In genomic region chr1:187987236-187987776, GRCh38 we compare ENCODE assay signal across 25 cellular contexts.
DNase-seq lines count a peak whose midpoint lies in the region; ATAC-seq and TF ChIP-seq lines count a peak whose summit lies in the region.
"Had no signal": no experiment of that assay in that cellular context is flagged by ENCODE, and none has a peak within 500 bp of the region (broad histone marks: within the 10 kb centered on the region; RNA-seq: fewer than 3 reads in every experiment).

No MANE protein-coding gene starts in this region.

- H3K79me2 ChIP-seq in GM23338 (replicated peaks; ENCODE audit: insufficient read depth) = no peaks in the 10 kb centered on the region

- H3K4me3 ChIP-seq in GM23338 = no peak overlapping the region
- H3K4me3 ChIP-seq in epithelial cell of esophagus (ENCODE audit: low read length) = no peak overlapping the region
- H3K4me3 ChIP-seq: left lung, mucosa of descending colon, neural progenitor cell, prostate gland, smooth muscle cell, stomach had no signal

- ATAC-seq in GM18520 (IDR thresholded peaks at IDR 0.05; ENCODE audit: unreplicated experiment) (peak; percentile 41), GM23338 (no peak), HG03520 (IDR thresholded peaks at IDR 0.05; ENCODE audit: unreplicated experiment) (peak; percentile 29)
- ATAC-seq: left lung, mucosa of descending colon, Right ventricle myocardium inferior, T-cell, WTC11 had no signal

- H3K27me3 Mint-ChIP-seq in GM23338 (ENCODE audit: insufficient read depth, low read depth, poor library complexity) = no peaks in the 10 kb centered on the region
- H3K27me3 Mint-ChIP-seq: B cell, T-cell, type B pancreatic cell had no signal

- DNase-seq in GM23338 (ENCODE audit: low spot score) (no peak), epithelial cell of esophagus (ENCODE audit: low read depth) (peak; percentile 28), NCI-H1436 (lab: John Stamatoyannopoulos, UW) (no peak), cerebellum (ENCODE audit: low spot score) (no peak), cardiac septum (ENCODE audit: low spot score) (no peak)
- DNase-seq: activated CD4-positive, alpha-beta T cell treated with anti-CD3 and anti-CD28 coated beads, Interleukin-2, amount 50 U/mL, for 48 hours; activated naive CD4-positive, alpha-beta T cell; Calu3; effector CD8-positive, alpha-beta T cell; left lung; mucosa of descending colon; NCI-H1417; NCI-H526 treated with DMSO at 0.1 percent for 48 hours; stimulated activated CD4-positive, alpha-beta T cell treated with anti-CD3 and anti-CD28 coated beads, Interleukin-4, amount 100 ng/mL, for 24 hours; stomach; T-cell had no signal

- no peak overlapping the region for H3K27ac Mint-ChIP-seq in GM23338
- H3K27ac Mint-ChIP-seq: B cell, neural progenitor cell, T-cell, type B pancreatic cell, WTC11 had no signal

- no peaks in the 10 kb centered on the region for H3K27me3 ChIP-seq in GM23338 (ENCODE audit: insufficient read depth)
- H3K27me3 ChIP-seq: left lung, neural progenitor cell, stomach had no signal

- H3K9me2 ChIP-seq in GM23338 (ENCODE audit: insufficient read depth) = peaks cover 2% of the 10 kb centered on the region; the same call in 1 of the 2 replicates

- peaks cover under 1% of the 10 kb centered on the region; the same call in 1 of the 3 replicates for H3K9me3 Mint-ChIP-seq in GM23338
- H3K9me3 Mint-ChIP-seq: neural progenitor cell, type B pancreatic cell had no signal

- H3K4me1 Mint-ChIP-seq in GM23338 = peaks cover 3% of the 10 kb centered on the region; the same call in 2 of the 3 replicates
- H3K4me1 Mint-ChIP-seq: B cell, T-cell had no signal

- H3K36me3 ChIP-seq in GM23338 (ENCODE audit: insufficient read depth) = no peaks in the 10 kb centered on the region
- H3K36me3 ChIP-seq: left lung, neural progenitor cell, prostate gland, stomach had no signal

- no peak overlapping the region for H3K4me3 Mint-ChIP-seq in GM23338
- H3K4me3 Mint-ChIP-seq: B cell, neural progenitor cell, T-cell, type B pancreatic cell, WTC11 had no signal

- H3K36me3 Mint-ChIP-seq in GM23338 (ENCODE audit: low read depth) = no peaks in the 10 kb centered on the region
- H3K36me3 Mint-ChIP-seq: neural progenitor cell, T-cell, type B pancreatic cell, WTC11 had no signal

- no peaks in the 10 kb centered on the region for H4K20me1 ChIP-seq in GM23338 (replicated peaks; ENCODE audit: insufficient read depth)

- no peak for TF ChIP-seq CTCF in GM23338 (conservative IDR thresholded peaks at IDR 0.05; ENCODE audit: low read depth in 2 of 2)
- TF ChIP-seq CTCF in epithelial cell of esophagus (IDR thresholded peaks at IDR 0.05; ENCODE audit: insufficient read depth, low read depth, low read length, missing control alignments) = no peak

- H3K4me1 ChIP-seq in GM23338 (ENCODE audit: insufficient read depth) = no peaks in the 10 kb centered on the region
- H3K4me1 ChIP-seq: left lung, neural progenitor cell, prostate gland, stomach had no signal

- peak overlapping the region; percentile 54; the same call in 1 of the 2 replicates for H2AFZ ChIP-seq in GM23338
- H2AFZ ChIP-seq: neural progenitor cell had no signal

- no peaks in the 10 kb centered on the region for H3F3A ChIP-seq in GM23338 (replicated peaks; ENCODE audit: low read depth)

- intact Hi-C loops in cardiac septum (cut with DNase I) = no loop called here

- H3K27ac ChIP-seq in GM23338 (ENCODE audit: low read depth) = no peak overlapping the region
- H3K27ac ChIP-seq: left lung, neural progenitor cell, prostate gland, stomach had no signal

- H3K4me2 ChIP-seq in GM23338 = no peak overlapping the region
- H3K4me2 ChIP-seq: neural progenitor cell, smooth muscle cell had no signal

TF ChIP-seq in GM23338, 12 proteins besides CTCF, POLR2A, EP300 and RAD21 (continues in another document):
- TF ChIP-seq REST (IDR thresholded peaks at IDR 0.05; ENCODE audit: unreplicated experiment) (no peak), EZH2 (IDR thresholded peaks at IDR 0.05; ENCODE audit: low read depth, unreplicated experiment) (no peak), JUNB (IDR thresholded peaks at IDR 0.05; ENCODE audit: unreplicated experiment) (no peak), STAT1 (IDR thresholded peaks at IDR 0.05; ENCODE audit: unreplicated experiment) (no peak), ZNF462 (CRISPR knock-in tag; IDR thresholded peaks at IDR 0.05) (no peak), EZH2phosphoT487 (IDR thresholded peaks at IDR 0.05; ENCODE audit: unreplicated experiment) (no peak), ZNF331 (CRISPR knock-in tag; IDR thresholded peaks at IDR 0.05; ENCODE audit: low read depth) (no peak), ZNF114 (CRISPR knock-in tag; IDR thresholded peaks at IDR 0.05) (no peak)
